In the genomic region with DNA sequence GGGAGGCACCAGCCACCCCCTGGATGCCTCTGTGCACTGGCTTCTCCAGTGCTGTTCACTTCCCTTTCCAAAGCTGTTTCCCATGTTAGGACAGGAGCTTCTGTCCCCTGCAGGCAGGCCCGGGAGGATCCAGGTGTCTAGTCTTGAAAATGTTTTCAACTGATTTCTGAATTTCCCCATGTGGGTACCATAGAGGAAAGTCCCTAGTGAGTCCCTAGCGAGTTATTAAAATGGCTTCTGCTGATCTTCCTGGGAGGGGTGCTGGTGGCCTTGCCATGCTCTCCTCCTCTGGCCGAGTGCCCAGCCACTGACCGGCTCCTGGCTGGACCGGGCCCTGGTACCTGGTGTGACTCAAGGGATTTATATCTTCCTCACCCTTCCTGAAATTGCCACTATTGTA, we compare ENCODE assay signal across 25 cellular contexts. TPM values are rescaled to one million over a fixed set of nuclear protein-coding genes. Genes with fewer than 3 reads are reported as not detected.
A peak's percentile ranks its signal among the peaks of the same experiment; 100 is the strongest.
DNase-seq lines count a peak whose midpoint lies in the region; ATAC-seq, FAIRE-seq and TF ChIP-seq lines count a peak whose summit lies in the region.
"Had no signal": no experiment of that assay in that cellular context is flagged by ENCODE, and none has a peak within 500 bp of the region (broad histone marks: within the 10 kb centered on the region; RNA-seq: fewer than 3 reads in every experiment).

No MANE protein-coding gene starts in this region.

- no peak overlapping the region for H3K56ac ChIP-seq in H1 (replicated peaks; ENCODE audit: insufficient read length, low read depth, low read length)

- intact Hi-C loops in Right ventricle myocardium superior (cut with DNase I) (loop anchor here (10.0 kb wide), 1 partner anchor 125 kb away; no protein-coding TSS in a partner anchor), Right ventricle myocardium inferior (cut with DNase I) (no loop called here), lower leg skin (cut with DNase I; ENCODE audit: low total_unique reads) (loop anchor here (5.0 kb wide), 1 partner anchor 307 kb away; no protein-coding TSS in a partner anchor)

- H3K9me3 ChIP-seq in H1 (ENCODE audit: insufficient read depth in 2 of 2, low read depth in 1 of 2, low read length in 1 of 2) = no peaks in the 10 kb centered on the region
- H3K9me3 ChIP-seq: SK-N-SH, upper lobe of right lung had no signal

- 0 out of 2 replicates have a peak overlapping the region, but pooled peaks have one; percentile 48 for H2BK20ac ChIP-seq in H1 (ENCODE audit: low read length)

- no peak for FAIRE-seq in H1 (lab: Jason Lieb, UNC)

- peak overlapping the region; percentile 63 for H4K91ac ChIP-seq in H1 (replicated peaks; ENCODE audit: insufficient read length, low read length)

- no peak overlapping the region for H4K5ac ChIP-seq in H1 (ENCODE audit: insufficient read length, low read depth, low read length)

- no peak overlapping the region for H3K27ac ChIP-seq in H1 (ENCODE audit: low read depth, low read length)
- H3K27ac ChIP-seq: upper lobe of right lung had no signal

- TF ChIP-seq CTCF in H1 (IDR thresholded peaks at IDR 0.05; ENCODE audit: control extremely low read depth in 1 of 3, insufficient read depth in 1 of 3, low read depth in 1 of 3, low read length in 3 of 3) (no peak), lower leg skin (IDR thresholded peaks at IDR 0.05) (no peak)

- no peak overlapping the region for H3K9ac ChIP-seq in H1 (replicated peaks in 1 of 4; ENCODE audit: extremely low read depth in 1 of 4, low read depth in 3 of 4, low read length in 3 of 4)
- H3K9ac ChIP-seq: SK-N-SH had no signal

- H3K23ac ChIP-seq in H1 (ENCODE audit: insufficient read length) = no peak overlapping the region

- peaks cover 0 to 5% of the 10 kb centered on the region in 2 experiments; a peak in 1 of 4 replicates for H3K79me2 ChIP-seq in H1 (ENCODE audit: control insufficient read depth in 1 of 2, insufficient read depth in 2 of 2, low read length in 2 of 2)

- H3K18ac ChIP-seq in H1 (ENCODE audit: extremely low read depth, low read length) = 0 out of 2 replicates have a peak overlapping the region, but pooled peaks have one; percentile 38

- CTCF ChIA-PET in H1 (lab: Charles Lee; ENCODE audit: partially characterized antibody) = interaction anchor here (1.0 to 1.4 kb wide), 4 partner anchors 15 to 108 kb away, joined by 3 to 4 read pairs (median 4); no protein-coding TSS in a partner anchor

- no peaks in the 10 kb centered on the region for H3K23me2 ChIP-seq in H1 (ENCODE audit: low read depth, low read length)

- H3K27me3 ChIP-seq in H1 (replicated peaks in 1 of 4; ENCODE audit: control insufficient read depth in 3 of 4, extremely low read depth in 1 of 4, insufficient read depth in 3 of 4, low read length in 3 of 4) = no peaks in the 10 kb centered on the region
- H3K27me3 ChIP-seq: upper lobe of right lung had no signal

- H3K4ac ChIP-seq in H1 (replicated peaks; ENCODE audit: insufficient read length, low read depth, low read length) = no peak overlapping the region

- H3K4me1 ChIP-seq in H1 (replicated peaks in 1 of 4; ENCODE audit: control insufficient read depth in 3 of 4, insufficient read depth in 4 of 4, low read length in 3 of 4) = peaks cover 0 to 8% (median 2%) of the 10 kb centered on the region in 4 experiments; a peak in 2 of 7 replicates

- WGBS in H1 (ENCODE audit: extremely low coverage in 1 of 2, insufficient coverage in 1 of 2, insufficient read length in 1 of 2, insufficient replicate concordance in 2 of 2, low coverage in 1 of 2, low lambda C conversion rate in 2 of 2, missing lambda C conversion rate in 1 of 2), 2 experiments = 97% methylated on average over 5 of the region's 5 CpGs; no CpG with 5 or more reads in 1 of the 2 experiments
- WGBS in lower leg skin, 2 donors = 56 to 64% methylated on average over 5 of the region's 5 CpGs

- no peaks in the 10 kb centered on the region for H3K9me3 Mint-ChIP-seq in IgD-negative memory B cell
- no peaks in the 10 kb centered on the region for H3K9me3 Mint-ChIP-seq in stimulated activated naive CD8-positive, alpha-beta T cell treated with anti-CD3 and anti-CD28 coated beads, Interleukin-15, amount 100 ng/mL, for 72 hours
- H3K9me3 Mint-ChIP-seq: CD4-positive, alpha-beta memory T cell; endodermal cell had no signal

- H2AFZ ChIP-seq in H1 (ENCODE audit: low read length) = no peak overlapping the region

- ATAC-seq in Right ventricle myocardium superior (ENCODE audit: poor library complexity) (no peak), Right ventricle myocardium inferior (no peak)
- no peak for ATAC-seq in stimulated activated naive CD8-positive, alpha-beta T cell treated with anti-CD3 and anti-CD28 coated beads, Interleukin-15, amount 100 ng/mL, for 72 hours
- ATAC-seq: activated CD8-positive, alpha-beta memory T cell treated with anti-CD3 and anti-CD28 coated beads, Interleukin-2, amount 10 ng/mL, durations not matched to agents 7 days and 5 days; Panc1; upper lobe of right lung had no signal

- no peak overlapping the region for H2BK120ac ChIP-seq in H1 (replicated peaks; ENCODE audit: low read depth, low read length)

- H2BK5ac ChIP-seq in H1 (ENCODE audit: low read depth, low read length) = no peak overlapping the region

- no peaks in the 10 kb centered on the region for H4K20me1 ChIP-seq in H1 (replicated peaks in 1 of 2; ENCODE audit: control insufficient read depth in 1 of 2, insufficient read depth in 2 of 2, low read length in 2 of 2)

- POLR2A ChIA-PET in H1 (lab: Charles Lee; ENCODE audit: partially characterized antibody) = no interaction called here

- H3K79me1 ChIP-seq in H1 (ENCODE audit: low read depth, low read length) = no peaks in the 10 kb centered on the region

- peaks cover 6% of the 10 kb centered on the region for H3K36me3 Mint-ChIP-seq in IgD-negative memory B cell
- H3K36me3 Mint-ChIP-seq: CD4-positive, alpha-beta memory T cell had no signal

- H3K4me3 ChIP-seq in H1 (ENCODE audit: extremely low read depth in 1 of 4, insufficient read depth in 2 of 4, low read depth in 3 of 4, low read length in 4 of 4) (no peak overlapping the region), lower leg skin (ENCODE audit: low read depth, poor library complexity, severe bottlenecking) (no peak overlapping the region)
- H3K4me3 ChIP-seq: upper lobe of right lung had no signal

- H3K27ac Mint-ChIP-seq in IgD-negative memory B cell = peak overlapping the region; percentile 53 to 91 (median 82)
- H3K27ac Mint-ChIP-seq in stimulated activated naive CD8-positive, alpha-beta T cell treated with anti-CD3 and anti-CD28 coated beads, Interleukin-15, amount 100 ng/mL, for 72 hours = peak overlapping the region in 1 of 2 donors; percentile 57
- H3K27ac Mint-ChIP-seq: activated CD8-positive, alpha-beta memory T cell treated with anti-CD3 and anti-CD28 coated beads, Interleukin-2, amount 10 ng/mL, durations not matched to agents 7 days and 5 days; CD4-positive, alpha-beta memory T cell; endodermal cell had no signal

- TF ChIP-seq RAD21 in H1 (IDR thresholded peaks at IDR 0.05 in 1 of 2, conservative IDR thresholded peaks at IDR 0.05 in 1 of 2; ENCODE audit: low read depth in 2 of 2, low read length in 2 of 2) = no peak

- no peak overlapping the region for H2BK15ac ChIP-seq in H1 (ENCODE audit: low read length)

- no peak overlapping the region for H3K4me2 ChIP-seq in H1 (ENCODE audit: insufficient read depth in 1 of 2, low read depth in 2 of 2, low read length in 2 of 2)
- H3K4me2 ChIP-seq: SK-N-SH had no signal

- H2BK12ac ChIP-seq in H1 (ENCODE audit: low read depth, low read length) = no peak overlapping the region

- peak overlapping the region in 3 of 4 donors; percentile 26 to 82 (median 35) for H3K4me3 Mint-ChIP-seq in IgD-negative memory B cell
- H3K4me3 Mint-ChIP-seq in stimulated activated naive CD8-positive, alpha-beta T cell treated with anti-CD3 and anti-CD28 coated beads, Interleukin-15, amount 100 ng/mL, for 72 hours = peak overlapping the region; percentile 9 to 13
- H3K4me3 Mint-ChIP-seq: activated CD8-positive, alpha-beta memory T cell treated with anti-CD3 and anti-CD28 coated beads, Interleukin-2, amount 10 ng/mL, durations not matched to agents 7 days and 5 days; CD4-positive, alpha-beta memory T cell; endodermal cell had no signal

- peaks cover 16 to 28% (median 25%) of the 10 kb centered on the region in 3 donors for H3K4me1 Mint-ChIP-seq in IgD-negative memory B cell
- H3K4me1 Mint-ChIP-seq in stimulated activated naive CD8-positive, alpha-beta T cell treated with anti-CD3 and anti-CD28 coated beads, Interleukin-15, amount 100 ng/mL, for 72 hours = peaks cover 47% of the 10 kb centered on the region

- H4K8ac ChIP-seq in H1 (ENCODE audit: extremely low read depth, insufficient read depth, low read length) = no peak overlapping the region; the same call in 1 of the 2 replicates

- TF ChIP-seq EP300 in H1 (IDR thresholded peaks at IDR 0.05; ENCODE audit: borderline replicate concordance in 1 of 2, low read depth in 2 of 2, low read length in 2 of 2) = no peak

- no peak overlapping the region for H3K14ac ChIP-seq in H1 (ENCODE audit: insufficient read length)

- no peaks in the 10 kb centered on the region for H3K36me3 ChIP-seq in H1 (ENCODE audit: control insufficient read depth in 2 of 4, insufficient read depth in 4 of 4, low read length in 3 of 4)
- H3K36me3 ChIP-seq: upper lobe of right lung had no signal

- DNase-seq in Right ventricle myocardium superior = peak; percentile 59
- DNase-seq in Right ventricle myocardium inferior (ENCODE audit: missing footprints) = no peak
- no peak for DNase-seq in H1 (ENCODE audit: low read depth in 1 of 2, low spot score in 2 of 2)
- no peak for DNase-seq in stimulated activated naive CD8-positive, alpha-beta T cell treated with anti-CD3 and anti-CD28 coated beads, Interleukin-15, amount 100 ng/mL, for 72 hours
- DNase-seq in lower leg skin (ENCODE audit: low spot score in 2 of 2) = no peak
- DNase-seq in OCI-M2 (lab: John Stamatoyannopoulos, UW; ENCODE audit: unreplicated experiment) = no peak
- no peak for DNase-seq in DMS153 treated with DMSO at 0.1 percent for 48 hours (lab: John Stamatoyannopoulos, UW; ENCODE audit: unreplicated experiment)
- DNase-seq: activated CD4-positive, CD25-positive, alpha-beta regulatory T cell treated with anti-CD3 and anti-CD28 coated beads, Interleukin-2, amount 50 U/mL, for 72 hours; activated CD8-positive, alpha-beta memory T cell treated with anti-CD3 and anti-CD28 coated beads, Interleukin-2, amount 10 ng/mL, durations not matched to agents 7 days and 5 days; activated effector memory CD4-positive, alpha-beta T cell treated with Interleukin-2 at 50 U/mL for 16 hours; amygdala; CD4-positive, alpha-beta memory T cell; endodermal cell; islet precursor cell; KBM-7; mesendoderm; NCI-H1092; NCI-H2081 treated with DMSO at 0.1 percent for 48 hours; NCI-H526 treated with DMSO at 0.1 percent for 48 hours; retina; SK-N-SH; T1000; upper lobe of right lung had no signal

- H2AK5ac ChIP-seq in H1 (ENCODE audit: low read depth, low read length) = no peak overlapping the region

- H3K27me3 Mint-ChIP-seq in IgD-negative memory B cell = peaks cover 17% of the 10 kb centered on the region
- H3K27me3 Mint-ChIP-seq in stimulated activated naive CD8-positive, alpha-beta T cell treated with anti-CD3 and anti-CD28 coated beads, Interleukin-15, amount 100 ng/mL, for 72 hours = peaks cover 38% of the 10 kb centered on the region

- TF ChIP-seq POLR2A in H1 (IDR thresholded peaks at IDR 0.05; ENCODE audit: control extremely low read depth in 1 of 2, low read depth in 2 of 2, low read length in 2 of 2) (no peak), lower leg skin (IDR thresholded peaks at IDR 0.05) (no peak)

RNA-seq across cellular contexts. Expression of a gene that starts 5.2 kb away (rescaled TPM):
- total RNA-seq in Right ventricle myocardium superior (45.3 TPM), Right ventricle myocardium inferior (48.6 TPM), lower leg skin (10 to 100 TPM; 37.3 to 51.8 (median 46.9) TPM)
- polyA plus RNA-seq in IgD-negative memory B cell (94.2 TPM), H1 (2011; rRNA removed) (146 and 153 TPM in 2 replicates)
- 201 and 218 TPM in 2 replicates for total RNA-seq in H1 (2021; fragmentation: NEBNext Ultra II Directional; extraction: Animal tissue kit (Norgen Biotek cat#: 25700))
- 188 TPM for polyA plus RNA-seq in H1 (2011; cell fraction: cytosol; rRNA removed)
- polyA plus RNA-seq in H1 (2011; cell fraction: nucleus; rRNA removed) = 274 TPM
- 150 to 219 TPM (median 165 TPM) in 4 replicates for polyA plus RNA-seq in H1 (2012, experiment 1 of 2)
- 51.7 TPM for polyA plus RNA-seq in H1 (2012, experiment 2 of 2)
- polyA plus RNA-seq in H1 (2013, experiment 1 of 2) = 152 TPM
- polyA plus RNA-seq in H1 (2013, experiment 2 of 2) = 135 TPM
- 161 and 189 TPM in 2 replicates for polyA minus RNA-seq in H1 (2011; rRNA and poly(A)+ RNA removed)
- 312 TPM for polyA minus RNA-seq in H1 (2011; cell fraction: cytosol; rRNA and poly(A)+ RNA removed)
- polyA minus RNA-seq in H1 (2011; cell fraction: nucleus; rRNA and poly(A)+ RNA removed) = 593 TPM
